In the genomic region with DNA sequence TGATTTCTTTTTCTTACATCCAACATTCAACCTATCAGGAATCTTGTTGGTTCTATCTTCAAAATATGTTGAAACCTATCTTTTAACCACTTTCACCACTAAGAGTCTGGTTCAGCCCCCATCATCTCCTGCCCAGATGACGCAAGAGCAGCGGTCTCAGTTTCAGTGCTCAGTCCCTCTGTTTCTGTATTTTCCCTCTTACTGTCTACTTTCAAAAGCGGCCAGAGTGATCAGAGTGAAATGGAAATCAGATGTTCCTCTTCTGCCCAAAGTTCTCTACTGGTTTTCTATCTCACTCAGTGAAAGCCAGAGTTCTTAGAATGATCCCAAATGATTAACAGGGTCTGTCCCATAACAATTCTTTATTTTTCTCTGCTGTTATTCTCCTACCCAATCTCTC, we compare ENCODE assay signal across 8 cellular contexts.
A peak's percentile ranks its signal among the peaks of the same experiment; 100 is the strongest.
DNase-seq lines count a peak whose midpoint lies in the region; ATAC-seq lines count a peak whose summit lies in the region.
"Had no signal": no experiment of that assay in that cellular context is flagged by ENCODE, and none has a peak within 500 bp of the region (broad histone marks: within the 10 kb centered on the region; RNA-seq: fewer than 3 reads in every experiment).

No MANE protein-coding gene starts in this region.

- peak; percentile 72 for ATAC-seq in GM19035 (IDR thresholded peaks at IDR 0.05; ENCODE audit: unreplicated experiment)
- ATAC-seq in GM21786 (IDR thresholded peaks at IDR 0.05; ENCODE audit: unreplicated experiment) = peak; percentile 84
- ATAC-seq in HG03558 (IDR thresholded peaks at IDR 0.05; ENCODE audit: extremely low read depth, unreplicated experiment) = peak; percentile 75
- ATAC-seq in HG02970 (IDR thresholded peaks at IDR 0.05; ENCODE audit: low FRiP score, unreplicated experiment) = no peak

- DNase-seq in iris pigment epithelial cell (ENCODE audit: low read depth) (peak; percentile 27), NCI-H510A treated with DMSO at 0.1 percent for 48 hours (lab: John Stamatoyannopoulos, UW) (no peak), RKO (ENCODE audit: low spot score) (no peak)
- DNase-seq: MG63 had no signal
